10 cellular contexts compared by ENCODE assay signal in genomic region chr12:120720234-120720968, GRCh38. TPM values are rescaled to one million over a fixed set of nuclear protein-coding genes. Genes with fewer than 3 reads are reported as not detected.
DNase-seq lines count a peak whose midpoint lies in the region; ATAC-seq and TF ChIP-seq lines count a peak whose summit lies in the region.
"Had no signal": no experiment of that assay in that cellular context is flagged by ENCODE, and none has a peak within 500 bp of the region (broad histone marks: within the 10 kb centered on the region; RNA-seq: fewer than 3 reads in every experiment).

No MANE protein-coding gene starts in this region.

- no peak for TF ChIP-seq CTCF in RWPE2 (IDR thresholded peaks at IDR 0.05; ENCODE audit: poor library complexity, severe bottlenecking)
- no peak for TF ChIP-seq CTCF in fibroblast of mammary gland (conservative IDR thresholded peaks at IDR 0.05; ENCODE audit: control insufficient read depth, insufficient read depth, low read depth, low read length)

- H3K27ac ChIP-seq in RWPE2 (ENCODE audit: poor library complexity, severe bottlenecking), result no peak overlapping the region

- H3K27me3 Mint-ChIP-seq in stimulated activated naive CD8-positive, alpha-beta T cell treated with anti-CD3 and anti-CD28 coated beads, Interleukin-15, amount 100 ng/mL, for 72 hours, result no peaks in the 10 kb centered on the region
- no peaks in the 10 kb centered on the region for H3K27me3 Mint-ChIP-seq in stimulated activated memory B cell treated with anti-CD40 and anti-IgM and Interleukin-4, amounts not matched to agents 10 μg/mL and 1 μg/mL and 100 μg/mL, for 72 hours

- 0 out of 3 replicates have a peak, but pooled peaks have one; percentile 47 for ATAC-seq in RWPE2 (ENCODE audit: low read depth)
- no peak for ATAC-seq in stimulated activated naive CD8-positive, alpha-beta T cell treated with anti-CD3 and anti-CD28 coated beads, Interleukin-15, amount 100 ng/mL, for 72 hours
- no peak for ATAC-seq in stimulated activated memory B cell treated with anti-CD40 and anti-IgM and Interleukin-4, amounts not matched to agents 10 μg/mL and 1 μg/mL and 100 μg/mL, for 72 hours

- H3K9me3 Mint-ChIP-seq in stimulated activated naive CD8-positive, alpha-beta T cell treated with anti-CD3 and anti-CD28 coated beads, Interleukin-15, amount 100 ng/mL, for 72 hours, result no peaks in the 10 kb centered on the region
- no peaks in the 10 kb centered on the region for H3K9me3 Mint-ChIP-seq in stimulated activated memory B cell treated with anti-CD40 and anti-IgM and Interleukin-4, amounts not matched to agents 10 μg/mL and 1 μg/mL and 100 μg/mL, for 72 hours
- H3K9me3 Mint-ChIP-seq: activated naive CD4-positive, alpha-beta T cell treated with anti-CD3 and anti-CD28 coated beads for 36 hours; mesothelial cell of epicardium had no signal

- H3K36me3 Mint-ChIP-seq in stimulated activated memory B cell treated with anti-CD40 and anti-IgM and Interleukin-4, amounts not matched to agents 10 μg/mL and 1 μg/mL and 100 μg/mL, for 72 hours, result peaks cover 73% of the 10 kb centered on the region

- peaks cover 28% of the 10 kb centered on the region for H3K4me1 Mint-ChIP-seq in stimulated activated naive CD8-positive, alpha-beta T cell treated with anti-CD3 and anti-CD28 coated beads, Interleukin-15, amount 100 ng/mL, for 72 hours
- peaks cover 35% of the 10 kb centered on the region for H3K4me1 Mint-ChIP-seq in stimulated activated memory B cell treated with anti-CD40 and anti-IgM and Interleukin-4, amounts not matched to agents 10 μg/mL and 1 μg/mL and 100 μg/mL, for 72 hours

- no peaks in the 10 kb centered on the region for H3K9me3 ChIP-seq in RWPE2 (ENCODE audit: severe bottlenecking)

- H3K4me1 ChIP-seq in RWPE2 (ENCODE audit: insufficient read depth, poor library complexity, severe bottlenecking), result no peaks in the 10 kb centered on the region

- H3K4me3 ChIP-seq in RWPE2 (ENCODE audit: severe bottlenecking) (no peak overlapping the region), fibroblast of mammary gland (ENCODE audit: control insufficient read depth, low read depth, low read length) (no peak overlapping the region)

- no peak overlapping the region for H3K4me3 Mint-ChIP-seq in stimulated activated naive CD8-positive, alpha-beta T cell treated with anti-CD3 and anti-CD28 coated beads, Interleukin-15, amount 100 ng/mL, for 72 hours
- H3K4me3 Mint-ChIP-seq in stimulated activated memory B cell treated with anti-CD40 and anti-IgM and Interleukin-4, amounts not matched to agents 10 μg/mL and 1 μg/mL and 100 μg/mL, for 72 hours, result no peak overlapping the region
- H3K4me3 Mint-ChIP-seq: activated naive CD4-positive, alpha-beta T cell treated with anti-CD3 and anti-CD28 coated beads for 36 hours; mesothelial cell of epicardium had no signal

- no peak overlapping the region for H3K27ac Mint-ChIP-seq in stimulated activated naive CD8-positive, alpha-beta T cell treated with anti-CD3 and anti-CD28 coated beads, Interleukin-15, amount 100 ng/mL, for 72 hours
- H3K27ac Mint-ChIP-seq in stimulated activated memory B cell treated with anti-CD40 and anti-IgM and Interleukin-4, amounts not matched to agents 10 μg/mL and 1 μg/mL and 100 μg/mL, for 72 hours, result no peak overlapping the region
- H3K27ac Mint-ChIP-seq: activated naive CD4-positive, alpha-beta T cell treated with anti-CD3 and anti-CD28 coated beads for 36 hours; mesothelial cell of epicardium had no signal

- DNase-seq in CMK (ENCODE audit: low read depth) (peak; percentile 47), RWPE2 (ENCODE audit: low spot score) (no peak), fibroblast of mammary gland (ENCODE audit: low read depth) (peak; percentile 81), occipital lobe (lab: John Stamatoyannopoulos, UW) (peak; percentile 18), iPS-NIHi11 (ENCODE audit: low spot score) (no peak)
- DNase-seq in stimulated activated naive CD8-positive, alpha-beta T cell treated with anti-CD3 and anti-CD28 coated beads, Interleukin-15, amount 100 ng/mL, for 72 hours, result no peak
- no peak for DNase-seq in activated naive CD4-positive, alpha-beta T cell treated with anti-CD3 and anti-CD28 coated beads, Interleukin-2, amount 50 U/mL, for 16 hours
- DNase-seq: activated naive CD4-positive, alpha-beta T cell treated with anti-CD3 and anti-CD28 coated beads for 36 hours had no signal

- H3K27me3 ChIP-seq in RWPE2 (ENCODE audit: insufficient read depth, poor library complexity, severe bottlenecking), result no peaks in the 10 kb centered on the region

- peaks cover 81% of the 10 kb centered on the region for H3K36me3 ChIP-seq in RWPE2 (ENCODE audit: low read depth)

RNA-seq across cellular contexts. Expression of gene ACADS, which starts 5.2 kb away (rescaled TPM):
- 4.2 TPM for total RNA-seq in occipital lobe

RNA-seq across cellular contexts. Expression of gene UNC119B, which starts 10.1 kb away (rescaled TPM):
- total RNA-seq in occipital lobe, result 11.9 TPM

RNA-seq across cellular contexts. Expression of gene MLEC, which starts 33.5 kb away (rescaled TPM):
- 41.5 TPM for total RNA-seq in occipital lobe

Comparison
In these comparisons a context has a peak if more than half of its experiments do, and no peak if none do; other contexts are left out.
1. DNase-seq: peak in CMK (single experiment), fibroblast of mammary gland (single experiment) and occipital lobe (single experiment); none in RWPE2 (single experiment), stimulated activated naive CD8-positive, alpha-beta T cell treated with anti-CD3 and anti-CD28 coated beads, Interleukin-15, amount 100 ng/mL, for 72 hours (0 of 2), activated naive CD4-positive, alpha-beta T cell treated with anti-CD3 and anti-CD28 coated beads, Interleukin-2, amount 50 U/mL, for 16 hours (single experiment) and iPS-NIHi11 (single experiment).